In the genomic region with DNA sequence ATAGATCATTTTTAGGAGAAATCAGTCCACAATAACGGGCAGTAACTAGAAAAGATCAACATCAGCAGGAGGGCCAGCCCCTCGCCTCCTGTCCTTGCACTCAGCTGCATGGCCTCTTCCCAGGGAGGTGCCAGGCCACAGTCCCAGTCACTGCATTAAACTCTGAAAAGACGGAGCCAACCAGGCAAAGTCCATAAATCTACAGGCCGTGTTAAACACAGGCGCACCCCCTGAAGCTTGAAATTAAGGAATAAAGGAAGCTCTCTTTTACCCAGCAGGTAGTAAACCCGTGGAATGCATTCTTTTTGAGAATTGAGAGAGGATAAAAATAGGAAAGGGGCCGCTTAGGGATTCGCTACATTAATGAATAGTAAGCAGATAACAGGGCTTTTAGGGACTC, we compare ENCODE assay signal across 12 cellular contexts. TPM values are rescaled to one million over a fixed set of nuclear protein-coding genes. Genes with fewer than 3 reads are reported as not detected.
DNase-seq lines count a peak whose midpoint lies in the region; ATAC-seq, FAIRE-seq and TF ChIP-seq lines count a peak whose summit lies in the region.
"Had no signal": no experiment of that assay in that cellular context is flagged by ENCODE, and none has a peak within 500 bp of the region (broad histone marks: within the 10 kb centered on the region; RNA-seq: fewer than 3 reads in every experiment).

No MANE protein-coding gene starts in this region.

- H3K79me2 ChIP-seq in astrocyte (ENCODE audit: insufficient read depth, low read length) = peaks cover 34% of the 10 kb centered on the region

- H3K9me3 ChIP-seq in HUES48 (ENCODE audit: control insufficient read depth, insufficient read depth, low read length) (no peaks in the 10 kb centered on the region), astrocyte (ENCODE audit: insufficient read depth, low read depth, low read length) (peaks cover 2% of the 10 kb centered on the region), small intestine (ENCODE audit: control insufficient read depth, low read depth) (no peaks in the 10 kb centered on the region)

- peaks cover 9% of the 10 kb centered on the region for H3K36me3 Mint-ChIP-seq in astrocyte (ENCODE audit: low read depth, unreplicated experiment)
- H3K36me3 Mint-ChIP-seq in activated naive CD8-positive, alpha-beta T cell treated with anti-CD3 and anti-CD28 coated beads, Interleukin-2, amount 50 U/mL, for 24 hours (ENCODE audit: low read depth) = peaks cover 5% of the 10 kb centered on the region

- no peaks in the 10 kb centered on the region for H3K9me3 Mint-ChIP-seq in astrocyte (ENCODE audit: unreplicated experiment)
- H3K9me3 Mint-ChIP-seq in activated naive CD8-positive, alpha-beta T cell treated with anti-CD3 and anti-CD28 coated beads, Interleukin-2, amount 50 U/mL, for 24 hours = peaks cover under 1% of the 10 kb centered on the region

- no peak for ATAC-seq in activated naive CD8-positive, alpha-beta T cell treated with anti-CD3 and anti-CD28 coated beads, Interleukin-2, amount 50 U/mL, for 24 hours
- no peak for ATAC-seq in HG02571 (IDR thresholded peaks at IDR 0.05; ENCODE audit: unreplicated experiment)

- no peak for TF ChIP-seq CTCF in astrocyte (IDR thresholded peaks at IDR 0.05; ENCODE audit: insufficient read depth, low read depth, low read length)

- peak overlapping the region; percentile 86 for H3K27ac ChIP-seq in HUES48 (ENCODE audit: low read depth, low read length)
- H3K27ac ChIP-seq in astrocyte (ENCODE audit: low read depth, low read length) = no peak overlapping the region
- no peak overlapping the region for H3K27ac ChIP-seq in small intestine (ENCODE audit: low read depth in 1 of 2, low read length in 1 of 2)

- peak overlapping the region; percentile 40 for H3K4me3 Mint-ChIP-seq in astrocyte (ENCODE audit: unreplicated experiment)
- no peak overlapping the region for H3K4me3 Mint-ChIP-seq in activated naive CD8-positive, alpha-beta T cell treated with anti-CD3 and anti-CD28 coated beads, Interleukin-2, amount 50 U/mL, for 24 hours
- H3K4me3 Mint-ChIP-seq: activated naive CD8-positive, alpha-beta T cell treated with anti-CD3 and anti-CD28 coated beads, Interleukin-2, amount 10 ng/mL, durations not matched to agents 7 days and 5 days had no signal

- FAIRE-seq in astrocyte (lab: Jason Lieb, UNC) (no peak), small intestine (lab: Jason Lieb, UNC) (no peak)

- no peaks in the 10 kb centered on the region for H3K27me3 ChIP-seq in HUES48 (ENCODE audit: control insufficient read depth, insufficient read depth, low read length)
- H3K27me3 ChIP-seq in astrocyte (ENCODE audit: insufficient read depth, low read length) = no peaks in the 10 kb centered on the region
- no peaks in the 10 kb centered on the region for H3K27me3 ChIP-seq in small intestine (ENCODE audit: control insufficient read depth in 2 of 2, insufficient read depth in 2 of 2, low read length in 2 of 2)

- H2AFZ ChIP-seq in astrocyte (ENCODE audit: low read depth, low read length) = no peak overlapping the region

- peaks cover 36% of the 10 kb centered on the region for H4K20me1 ChIP-seq in astrocyte (ENCODE audit: insufficient read depth, low read length)

- DNase-seq in astrocyte (ENCODE audit: low read depth) (no peak), left kidney (ENCODE audit: low read depth, low spot score) (peak; percentile 82), small intestine (peak; percentile 80), activated gamma-delta T cell (lab: John Stamatoyannopoulos, UW) (no peak)
- DNase-seq in activated naive CD8-positive, alpha-beta T cell treated with anti-CD3 and anti-CD28 coated beads, Interleukin-2, amount 50 U/mL, for 24 hours = no peak
- DNase-seq: activated naive CD8-positive, alpha-beta T cell treated with anti-CD3 and anti-CD28 coated beads, Interleukin-2, amount 10 ng/mL, durations not matched to agents 7 days and 5 days; DMS79 treated with DMSO at 0.1 percent for 48 hours; NCI-H1092 treated with DMSO at 0.1 percent for 48 hours; NCI-H446 treated with DMSO at 0.1 percent for 48 hours; OCI-M1 had no signal

- H3K4me3 ChIP-seq in HUES48 (ENCODE audit: low read depth, low read length) = peak overlapping the region; percentile 37
- H3K4me3 ChIP-seq in astrocyte (ENCODE audit: insufficient read depth, low read depth, low read length) = no peak overlapping the region
- no peak overlapping the region for H3K4me3 ChIP-seq in small intestine (ENCODE audit: low read depth in 1 of 2, low read length in 2 of 2)

- 21 to 61% (median 41%) methylated on average over 8 of the region's 8 CpGs for WGBS in small intestine, 3 donors

- H3K27me3 Mint-ChIP-seq in astrocyte (ENCODE audit: low read depth, unreplicated experiment) = peaks cover 3% of the 10 kb centered on the region
- H3K27me3 Mint-ChIP-seq in activated naive CD8-positive, alpha-beta T cell treated with anti-CD3 and anti-CD28 coated beads, Interleukin-2, amount 50 U/mL, for 24 hours = no peaks in the 10 kb centered on the region
- H3K27me3 Mint-ChIP-seq: activated naive CD8-positive, alpha-beta T cell treated with anti-CD3 and anti-CD28 coated beads, Interleukin-2, amount 10 ng/mL, durations not matched to agents 7 days and 5 days had no signal

- peaks cover 44% of the 10 kb centered on the region for H3K4me1 ChIP-seq in HUES48 (ENCODE audit: control insufficient read depth, insufficient read depth, low read length)
- H3K4me1 ChIP-seq in astrocyte (ENCODE audit: insufficient read depth, low read length) = peaks cover 29% of the 10 kb centered on the region
- H3K4me1 ChIP-seq in small intestine (ENCODE audit: control insufficient read depth in 2 of 2, insufficient read depth in 1 of 2, low read depth in 1 of 2, low read length in 1 of 2) = peaks cover 4 to 6% of the 10 kb centered on the region in 2 donors

- peaks cover 29% of the 10 kb centered on the region for H3K4me1 Mint-ChIP-seq in astrocyte (ENCODE audit: low read depth, unreplicated experiment)
- H3K4me1 Mint-ChIP-seq in activated naive CD8-positive, alpha-beta T cell treated with anti-CD3 and anti-CD28 coated beads, Interleukin-2, amount 50 U/mL, for 24 hours = peaks cover 4% of the 10 kb centered on the region

- peak overlapping the region; percentile 36; the same call in 1 of the 2 replicates for H3K9ac ChIP-seq in HUES48 (ENCODE audit: low read depth, low read length)
- H3K9ac ChIP-seq in astrocyte (ENCODE audit: low read length) = no peak overlapping the region

- H3K36me3 ChIP-seq in HUES48 (ENCODE audit: control insufficient read depth, insufficient read depth, low read length) (no peaks in the 10 kb centered on the region), astrocyte (ENCODE audit: insufficient read depth, low read length) (no peaks in the 10 kb centered on the region), small intestine (ENCODE audit: control insufficient read depth in 2 of 2, insufficient read depth in 2 of 2, low read length in 2 of 2) (peaks cover 0 to 2% of the 10 kb centered on the region in 2 donors)

- peak overlapping the region; percentile 40 for H3K4me2 ChIP-seq in astrocyte (ENCODE audit: low read length)

- peak overlapping the region; percentile 75 for H3K27ac Mint-ChIP-seq in astrocyte (ENCODE audit: unreplicated experiment)
- no peak overlapping the region for H3K27ac Mint-ChIP-seq in activated naive CD8-positive, alpha-beta T cell treated with anti-CD3 and anti-CD28 coated beads, Interleukin-2, amount 50 U/mL, for 24 hours
- H3K27ac Mint-ChIP-seq: activated naive CD8-positive, alpha-beta T cell treated with anti-CD3 and anti-CD28 coated beads, Interleukin-2, amount 10 ng/mL, durations not matched to agents 7 days and 5 days had no signal

RNA-seq across cellular contexts. Expression of a gene that starts 18.4 kb away (rescaled TPM):
- total RNA-seq in astrocyte = 13.9 and 18.9 TPM in 2 replicates
- polyA plus RNA-seq in small intestine = 10 to 100 TPM in 1 of 3 donors, 1 to 10 TPM in 2; 2.7 to 25.8 (median 2.9) TPM

RNA-seq across cellular contexts. Expression of a gene that starts 39.7 kb away (rescaled TPM):
- total RNA-seq in astrocyte = 53.5 and 56.7 TPM in 2 replicates
- 10 to 100 TPM; 30.0 to 69.1 (median 35.3) TPM for polyA plus RNA-seq in small intestine

Comparison
In these comparisons a context has a peak if more than half of its experiments do, and no peak if none do; other contexts are left out.
1. DNase-seq: peak in left kidney (single experiment) and small intestine (single experiment); none in astrocyte (single experiment), activated naive CD8-positive, alpha-beta T cell treated with anti-CD3 and anti-CD28 coated beads, Interleukin-2, amount 50 U/mL, for 24 hours (single experiment) and activated gamma-delta T cell (single experiment).